Comparison of ENCODE assay signal across 8 cellular contexts in the genomic region with DNA sequence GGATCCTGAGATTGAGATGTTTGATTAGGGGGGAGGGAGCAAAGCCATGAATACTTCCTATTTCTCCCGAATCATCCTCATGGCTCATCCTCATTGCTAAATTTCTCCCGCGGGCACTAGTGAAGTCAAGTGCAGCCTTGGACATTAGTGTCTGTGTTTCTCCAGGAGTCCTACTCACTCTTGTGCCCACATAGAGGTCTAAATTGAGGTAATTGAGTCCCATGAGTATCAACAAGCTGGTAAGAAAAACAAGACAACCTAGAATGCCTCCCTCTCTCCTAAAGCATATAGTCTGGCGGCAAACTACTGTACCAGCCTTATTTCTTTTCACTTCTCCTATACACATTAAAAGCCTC. TPM values are rescaled to one million over a fixed set of nuclear protein-coding genes. Genes with fewer than 3 reads are reported as not detected.
A peak's percentile ranks its signal among the peaks of the same experiment; 100 is the strongest.
DNase-seq lines count a peak whose midpoint lies in the region; ATAC-seq, FAIRE-seq and TF ChIP-seq lines count a peak whose summit lies in the region.

No MANE protein-coding gene starts in this region.

- POLR2A ChIA-PET in CD8-positive, alpha-beta memory T cell (lab: Charles Lee), result no interaction called here

- no peaks in the 10 kb centered on the region for H3K9me3 Mint-ChIP-seq in CD8-positive, alpha-beta memory T cell
- H3K9me3 Mint-ChIP-seq in GM23338, result peaks cover 3% of the 10 kb centered on the region; the same call in 1 of the 3 replicates
- no peaks in the 10 kb centered on the region for H3K9me3 Mint-ChIP-seq in stimulated activated memory B cell treated with anti-CD40 and anti-IgM and Interleukin-4, amounts not matched to agents 10 μg/mL and 1 μg/mL and 100 μg/mL, for 72 hours

- peaks cover 0 to 1% of the 10 kb centered on the region in 2 donors for H3K27me3 Mint-ChIP-seq in CD8-positive, alpha-beta memory T cell
- no peaks in the 10 kb centered on the region for H3K27me3 Mint-ChIP-seq in GM23338 (ENCODE audit: insufficient read depth, low read depth, poor library complexity)
- H3K27me3 Mint-ChIP-seq in stimulated activated memory B cell treated with anti-CD40 and anti-IgM and Interleukin-4, amounts not matched to agents 10 μg/mL and 1 μg/mL and 100 μg/mL, for 72 hours, result no peaks in the 10 kb centered on the region

- H4K20me1 ChIP-seq in GM23338 (replicated peaks; ENCODE audit: insufficient read depth) (no peaks in the 10 kb centered on the region; the same call in 1 of the 2 replicates), SU-DHL-6 (ENCODE audit: low read depth, low read length) (no peaks in the 10 kb centered on the region; the same call in 1 of the 2 replicates)

- peak overlapping the region; percentile 84 for H3K4me2 ChIP-seq in GM23338
- peak overlapping the region; percentile 82 for H3K4me2 ChIP-seq in SU-DHL-6 (ENCODE audit: low read depth, low read length, poor library complexity, severe bottlenecking)

- H3K9me3 ChIP-seq in CD8-positive, alpha-beta memory T cell (ENCODE audit: low read length), result no peaks in the 10 kb centered on the region
- H3K9me3 ChIP-seq in SU-DHL-6 (ENCODE audit: insufficient read depth, low read length), result no peaks in the 10 kb centered on the region

- H3K4me3 ChIP-seq in CD8-positive, alpha-beta memory T cell (ENCODE audit: low read length), result peak overlapping the region; percentile 91
- H3K4me3 ChIP-seq in GM23338 (peak overlapping the region; percentile 66), SU-DHL-6 (ENCODE audit: insufficient read depth, low read length, poor library complexity, severe bottlenecking) (peak overlapping the region; percentile 99)

- H3K9me2 ChIP-seq in GM23338 (ENCODE audit: insufficient read depth), result no peaks in the 10 kb centered on the region
- H3K9me2 ChIP-seq in SU-DHL-6 (replicated peaks; ENCODE audit: insufficient read depth, low read length), result no peaks in the 10 kb centered on the region

- peaks cover 11% of the 10 kb centered on the region for H3K4me1 ChIP-seq in CD8-positive, alpha-beta memory T cell (ENCODE audit: insufficient read depth, low read length)
- no peaks in the 10 kb centered on the region for H3K4me1 ChIP-seq in GM23338 (ENCODE audit: insufficient read depth)

- H2AFZ ChIP-seq in GM23338 (peak overlapping the region; percentile 26; the same call in 1 of the 2 replicates), SU-DHL-6 (ENCODE audit: low read depth, low read length, severe bottlenecking) (peak overlapping the region; percentile 87)

- ATAC-seq in GM23338, result peak; percentile 22
- no peak for ATAC-seq in stimulated activated memory B cell treated with anti-CD40 and anti-IgM and Interleukin-4, amounts not matched to agents 10 μg/mL and 1 μg/mL and 100 μg/mL, for 72 hours
- no peak for ATAC-seq in GM19463 (IDR thresholded peaks at IDR 0.05; ENCODE audit: unreplicated experiment)

- no peak for DNase-seq in CD8-positive, alpha-beta memory T cell
- DNase-seq in GM23338 (ENCODE audit: low spot score), result no peak
- DNase-seq in germinal center (ENCODE audit: low spot score), result peak; percentile 2
- DNase-seq in frontal cortex (ENCODE audit: low spot score in 2 of 2), result no peak
- DNase-seq in NK-92 treated with Interleukin-12 subunit alpha and Interleukin-12 subunit beta, amount 100 ng/mL, for 24 hours (lab: John Stamatoyannopoulos, UW), result no peak

- CTCF ChIA-PET in CD8-positive, alpha-beta memory T cell (lab: Charles Lee), result no interaction called here

- peaks cover 38 to 60% (median 50%) of the 10 kb centered on the region in 3 donors for H3K4me1 Mint-ChIP-seq in CD8-positive, alpha-beta memory T cell
- peaks cover 11% of the 10 kb centered on the region for H3K4me1 Mint-ChIP-seq in GM23338
- peaks cover 66% of the 10 kb centered on the region for H3K4me1 Mint-ChIP-seq in stimulated activated memory B cell treated with anti-CD40 and anti-IgM and Interleukin-4, amounts not matched to agents 10 μg/mL and 1 μg/mL and 100 μg/mL, for 72 hours

- H3K27ac ChIP-seq in CD8-positive, alpha-beta memory T cell (ENCODE audit: low read depth, low read length), result peak overlapping the region; percentile 91
- H3K27ac ChIP-seq in GM23338 (ENCODE audit: low read depth), result peak overlapping the region; percentile 92
- peak overlapping the region; percentile 57 for H3K27ac ChIP-seq in SU-DHL-6 (ENCODE audit: low read depth, low read length)

- H3K9ac ChIP-seq in SU-DHL-6 (ENCODE audit: low read length), result peak overlapping the region; percentile 88

- TF ChIP-seq CTCF in GM23338 (conservative IDR thresholded peaks at IDR 0.05; ENCODE audit: low read depth in 2 of 2), result no peak
- no peak for TF ChIP-seq CTCF in SU-DHL-6 (IDR thresholded peaks at IDR 0.05; ENCODE audit: insufficient read depth, low read length, poor library complexity, severe bottlenecking)

- peak overlapping the region; percentile 71 to 100 (median 97) for H3K27ac Mint-ChIP-seq in CD8-positive, alpha-beta memory T cell
- H3K27ac Mint-ChIP-seq in GM23338, result peak overlapping the region; percentile 100
- peak overlapping the region; percentile 91 for H3K27ac Mint-ChIP-seq in stimulated activated memory B cell treated with anti-CD40 and anti-IgM and Interleukin-4, amounts not matched to agents 10 μg/mL and 1 μg/mL and 100 μg/mL, for 72 hours

- no peak for FAIRE-seq in frontal cortex (lab: Jason Lieb, UNC)

- H3F3A ChIP-seq in GM23338 (replicated peaks; ENCODE audit: low read depth) (no peaks in the 10 kb centered on the region), SU-DHL-6 (ENCODE audit: insufficient read depth) (no peaks in the 10 kb centered on the region)

- peaks cover 0 to 14% (median 0%) of the 10 kb centered on the region in 3 donors for H3K36me3 Mint-ChIP-seq in CD8-positive, alpha-beta memory T cell
- H3K36me3 Mint-ChIP-seq in GM23338 (ENCODE audit: low read depth), result no peaks in the 10 kb centered on the region; the same call in 1 of the 3 replicates
- peaks cover 7% of the 10 kb centered on the region for H3K36me3 Mint-ChIP-seq in stimulated activated memory B cell treated with anti-CD40 and anti-IgM and Interleukin-4, amounts not matched to agents 10 μg/mL and 1 μg/mL and 100 μg/mL, for 72 hours

- no peaks in the 10 kb centered on the region for H3K27me3 ChIP-seq in CD8-positive, alpha-beta memory T cell (ENCODE audit: insufficient read depth, low read length, poor library complexity, severe bottlenecking)
- H3K27me3 ChIP-seq in GM23338 (ENCODE audit: insufficient read depth) (no peaks in the 10 kb centered on the region), SU-DHL-6 (ENCODE audit: low read length) (no peaks in the 10 kb centered on the region)

- H3K79me2 ChIP-seq in GM23338 (replicated peaks; ENCODE audit: insufficient read depth), result peaks cover 72% of the 10 kb centered on the region
- H3K79me2 ChIP-seq in SU-DHL-6 (ENCODE audit: insufficient read depth, low read length), result peaks cover 79% of the 10 kb centered on the region

- H3K36me3 ChIP-seq in CD8-positive, alpha-beta memory T cell (ENCODE audit: insufficient read depth, low read length), result peaks cover 3% of the 10 kb centered on the region
- H3K36me3 ChIP-seq in GM23338 (ENCODE audit: insufficient read depth), result no peaks in the 10 kb centered on the region
- H3K36me3 ChIP-seq in SU-DHL-6 (ENCODE audit: low read length), result no peaks in the 10 kb centered on the region

- peak overlapping the region; percentile 91 to 98 (median 95) for H3K4me3 Mint-ChIP-seq in CD8-positive, alpha-beta memory T cell
- peak overlapping the region; percentile 100 for H3K4me3 Mint-ChIP-seq in GM23338
- H3K4me3 Mint-ChIP-seq in stimulated activated memory B cell treated with anti-CD40 and anti-IgM and Interleukin-4, amounts not matched to agents 10 μg/mL and 1 μg/mL and 100 μg/mL, for 72 hours, result peak overlapping the region; percentile 96

RNA-seq across cellular contexts. Expression of a gene that starts 0.4 kb away (rescaled TPM):
- total RNA-seq in CD8-positive, alpha-beta memory T cell, result 10 to 100 TPM; 17.3 to 19.7 TPM
- polyA plus RNA-seq in CD8-positive, alpha-beta memory T cell, result 4.3 TPM
- total RNA-seq in GM23338 (2014; rRNA removed; shearing (Covaris generic)), result 17.6 and 20.2 TPM in 2 replicates
- 39.6 and 41.5 TPM in 2 replicates for polyA plus RNA-seq in GM23338 (2016; fragmentation: Nextera tagmentation; extraction: Ambion mirVana)
- 4.5 TPM for total RNA-seq in frontal cortex

RNA-seq across cellular contexts. Expression of a gene that starts 0.5 kb away (rescaled TPM):
- 10 to 100 TPM; 11.5 to 12.2 TPM for total RNA-seq in CD8-positive, alpha-beta memory T cell
- 10.2 TPM for polyA plus RNA-seq in CD8-positive, alpha-beta memory T cell
- 9.4 and 12.4 TPM in 2 replicates for total RNA-seq in GM23338 (2014; rRNA removed; shearing (Covaris generic))
- polyA plus RNA-seq in GM23338 (2016; fragmentation: Nextera tagmentation; extraction: Ambion mirVana), result 8.7 and 9.1 TPM in 2 replicates
- total RNA-seq in frontal cortex, result 29.8 TPM

RNA-seq across cellular contexts. Expression of a gene that starts 36.1 kb away (rescaled TPM):
- total RNA-seq in CD8-positive, alpha-beta memory T cell, result not detected
- not detected for polyA plus RNA-seq in CD8-positive, alpha-beta memory T cell
- total RNA-seq in GM23338 (2014; rRNA removed; shearing (Covaris generic)), result not detected in 2 replicates
- not detected in 2 replicates for polyA plus RNA-seq in GM23338 (2016; fragmentation: Nextera tagmentation; extraction: Ambion mirVana)
- not detected for total RNA-seq in frontal cortex
